Comparison of ENCODE assay signal across 19 cellular contexts in genomic region chr17:49005140-49005539, GRCh38. TPM values are rescaled to one million over a fixed set of nuclear protein-coding genes. Genes with fewer than 3 reads are reported as not detected.
DNase-seq lines count a peak whose midpoint lies in the region; ATAC-seq and TF ChIP-seq lines count a peak whose summit lies in the region.
"Had no signal": no experiment of that assay in that cellular context is flagged by ENCODE, and none has a peak within 500 bp of the region (broad histone marks: within the 10 kb centered on the region; RNA-seq: fewer than 3 reads in every experiment).

No MANE protein-coding gene starts in this region.

- WGBS in IMR-90 (ENCODE audit: extremely low coverage in 2 of 2, insufficient read length in 1 of 2), 2 experiments = 100% methylated on average over 2 of the region's 2 CpGs; no CpG with 5 or more reads in 1 of the 2 experiments

- TF ChIP-seq RAD21 in IMR-90 (IDR thresholded peaks at IDR 0.05; ENCODE audit: low read length) = no peak

- no peak overlapping the region for H2AFZ ChIP-seq in IMR-90 (replicated peaks; ENCODE audit: low read length, poor library complexity)

- no peak overlapping the region for H3K56ac ChIP-seq in IMR-90 (ENCODE audit: extremely low read depth, insufficient read depth, low read length)

- H3K27ac Mint-ChIP-seq in chondrocyte (ENCODE audit: unreplicated experiment) = peak overlapping the region; percentile 42
- H3K27ac Mint-ChIP-seq in mesothelial cell of epicardium = peak overlapping the region; percentile 54
- H3K27ac Mint-ChIP-seq: CD8-positive, alpha-beta T cell had no signal

- H3K27me3 Mint-ChIP-seq in chondrocyte (ENCODE audit: low read depth) (no peaks in the 10 kb centered on the region), mesothelial cell of epicardium (ENCODE audit: low read depth) (no peaks in the 10 kb centered on the region)

- H3K36me3 ChIP-seq in IMR-90 (ENCODE audit: control insufficient read depth, insufficient read depth, low read length) (peaks cover 2% of the 10 kb centered on the region), vagina (no peaks in the 10 kb centered on the region)
- H3K36me3 ChIP-seq: BLaER1 had no signal

- TF ChIP-seq CTCF in IMR-90 (conservative IDR thresholded peaks at IDR 0.05; ENCODE audit: low read depth, low read length) (no peak), chondrocyte (IDR thresholded peaks at IDR 0.05) (no peak), mesothelial cell of epicardium (IDR thresholded peaks at IDR 0.05; ENCODE audit: unreplicated experiment) (no peak), vagina (IDR thresholded peaks at IDR 0.05) (no peak)

- peak overlapping the region; percentile 58; the same call in 1 of the 2 replicates for H3K23ac ChIP-seq in IMR-90 (ENCODE audit: low read depth, low read length)

- H3K9me3 Mint-ChIP-seq in chondrocyte (ENCODE audit: low read depth) = no peaks in the 10 kb centered on the region
- no peaks in the 10 kb centered on the region for H3K9me3 Mint-ChIP-seq in mesothelial cell of epicardium
- H3K9me3 Mint-ChIP-seq: CD8-positive, alpha-beta T cell had no signal

- H3K36me3 Mint-ChIP-seq in chondrocyte (ENCODE audit: low read depth) (peaks cover 5% of the 10 kb centered on the region), mesothelial cell of epicardium (peaks cover 8% of the 10 kb centered on the region)
- H3K36me3 Mint-ChIP-seq: CD8-positive, alpha-beta T cell had no signal

- H3K4me1 Mint-ChIP-seq in chondrocyte (ENCODE audit: low read depth) (peaks cover 83% of the 10 kb centered on the region), mesothelial cell of epicardium (peaks cover 68% of the 10 kb centered on the region)

- DNase-seq in IMR-90 = no peak
- no peak for DNase-seq in chondrocyte (ENCODE audit: low spot score)
- no peak for DNase-seq in mesothelial cell of epicardium (ENCODE audit: low spot score in 2 of 2, unreplicated experiment in 2 of 2)
- peak; percentile 13 to 19 for DNase-seq in vagina (ENCODE audit: extremely low spot score in 2 of 2)
- DNase-seq in AG20443 (ENCODE audit: low spot score) = no peak
- DNase-seq in GM03348 (ENCODE audit: low spot score) = no peak
- no peak for DNase-seq in LoVo (ENCODE audit: low spot score)
- DNase-seq: CD8-positive, alpha-beta T cell; DMS79 treated with DMSO at 0.1 percent for 48 hours; GOT3; Kasumi-1; NCI-H1105 treated with DMSO at 0.1 percent for 48 hours; NCI-H1694 treated with DMSO at 0.1 percent for 48 hours; NCI-H2107; NCI-H2227 treated with DMSO at 0.1 percent for 48 hours; NCI-H524 had no signal

- intact Hi-C loops in IMR-90 (cut with micrococcal nuclease) (no loop called here), vagina (cut with DNase I) (loop anchor here (10.0 kb wide), 1 partner anchor 260 kb away; no protein-coding TSS in a partner anchor)

- peaks cover 14 to 50% of the 10 kb centered on the region in 2 experiments; a peak in 3 of 4 replicates for H3K79me1 ChIP-seq in IMR-90 (ENCODE audit: low read depth in 1 of 2, low read length in 2 of 2)

- H3K4me1 ChIP-seq in IMR-90 (ENCODE audit: control insufficient read depth, insufficient read depth, low read length) = peaks cover 6% of the 10 kb centered on the region
- no peaks in the 10 kb centered on the region for H3K4me1 ChIP-seq in vagina
- H3K4me1 ChIP-seq: BLaER1 had no signal

- H2AK5ac ChIP-seq in IMR-90 (ENCODE audit: low read depth, low read length) = no peak overlapping the region

- POLR2A ChIA-PET in IMR-90 (lab: Charles Lee; ENCODE audit: unreplicated experiment) = interaction anchor here (0.5 kb wide), 1 partner anchor 57 kb away, joined by 4 read pairs; no protein-coding TSS in a partner anchor

- no peak overlapping the region for H2BK20ac ChIP-seq in IMR-90 (ENCODE audit: low read depth, low read length)

- H3K9me1 ChIP-seq in IMR-90 (ENCODE audit: insufficient read depth, low read length) = peaks cover 13% of the 10 kb centered on the region

- no peak overlapping the region for H3K14ac ChIP-seq in IMR-90 (replicated peaks; ENCODE audit: low read depth, low read length)

- no peak overlapping the region for H2BK120ac ChIP-seq in IMR-90 (ENCODE audit: low read depth, low read length)

- no peak for ATAC-seq in IMR-90 (ENCODE audit: low read depth)
- ATAC-seq: CD8-positive, alpha-beta T cell; Panc1 had no signal

- H2BK5ac ChIP-seq in IMR-90 (ENCODE audit: low read depth, low read length, poor library complexity, severe bottlenecking) = no peak overlapping the region

- H3K4me2 ChIP-seq in IMR-90 (ENCODE audit: low read depth, low read length) = no peak overlapping the region
- H3K4me2 ChIP-seq: BLaER1 had no signal

- H3K4me3 ChIP-seq in IMR-90 (ENCODE audit: insufficient read depth, low read depth, low read length) (no peak overlapping the region), vagina (no peak overlapping the region)
- H3K4me3 ChIP-seq: BLaER1 had no signal

- no peaks in the 10 kb centered on the region for H3K27me3 ChIP-seq in IMR-90 (ENCODE audit: control insufficient read depth, insufficient read depth, low read length)
- H3K27me3 ChIP-seq in vagina = peaks cover 4% of the 10 kb centered on the region

- CTCF ChIA-PET in IMR-90 (lab: Yijun Ruan, JAX) = no interaction called here

- BruUV-seq in IMR-90 (replicated peaks; lab: Mats Ljungman, UMichigan) = no TSS peak

- in situ Hi-C loops in IMR-90 (cut with MboI; ENCODE audit: low sequenced_read_pairs) = no loop called here

- no peak overlapping the region for H2BK15ac ChIP-seq in IMR-90 (ENCODE audit: low read depth, low read length)

- no peak overlapping the region for H3K4ac ChIP-seq in IMR-90 (ENCODE audit: low read depth, low read length)

- H3K4me3 Mint-ChIP-seq in chondrocyte (ENCODE audit: unreplicated experiment) (no peak overlapping the region), mesothelial cell of epicardium (no peak overlapping the region)
- H3K4me3 Mint-ChIP-seq: CD8-positive, alpha-beta T cell had no signal

- no peak for TF ChIP-seq POLR2A in IMR-90 (IDR thresholded peaks at IDR 0.05; ENCODE audit: low read depth, low read length)
- no peak for TF ChIP-seq POLR2A in vagina (IDR thresholded peaks at IDR 0.05)

- no peak overlapping the region for H4K91ac ChIP-seq in IMR-90 (ENCODE audit: insufficient read depth, low read depth, low read length)

- no peak overlapping the region for H4K5ac ChIP-seq in IMR-90 (ENCODE audit: low read depth, low read length)

- dilution Hi-C loops in IMR-90 (cut with HindIII; ENCODE audit: low sequenced_read_pairs, unreplicated experiment) = no loop called here

- H3K9me3 ChIP-seq in IMR-90 (ENCODE audit: control insufficient read depth, insufficient read depth, low read length) (no peaks in the 10 kb centered on the region), vagina (no peaks in the 10 kb centered on the region)
- H3K9me3 ChIP-seq: BLaER1 had no signal

- peaks cover 59% of the 10 kb centered on the region for H4K20me1 ChIP-seq in IMR-90 (ENCODE audit: insufficient read depth, low read length)

- H2AK9ac ChIP-seq in IMR-90 (replicated peaks; ENCODE audit: low read depth, low read length, poor library complexity) = no peak overlapping the region

- no peak overlapping the region for H3K18ac ChIP-seq in IMR-90 (ENCODE audit: low read depth, low read length)

- no peak overlapping the region for H3K9ac ChIP-seq in IMR-90 (ENCODE audit: low read depth, low read length)
- H3K9ac ChIP-seq: BLaER1 had no signal

- H3K27ac ChIP-seq in IMR-90 (ENCODE audit: insufficient read depth, low read length) (no peak overlapping the region), vagina (no peak overlapping the region)
- H3K27ac ChIP-seq: BLaER1 had no signal

- no peak overlapping the region for H4K8ac ChIP-seq in IMR-90 (ENCODE audit: low read depth in 2 of 2, low read length in 2 of 2)

TF ChIP-seq in IMR-90, 13 proteins besides CTCF, POLR2A, EP300 and RAD21:
- TF ChIP-seq CEBPB (IDR thresholded peaks at IDR 0.05; ENCODE audit: low read depth, low read length) (peak; percentile 49), MAZ (IDR thresholded peaks at IDR 0.05; ENCODE audit: borderline replicate concordance, low read depth, low read length) (no peak)

RNA-seq across cellular contexts. Expression of gene IGF2BP1, which starts 8.0 kb away (rescaled TPM):
- 10.2 and 11.9 TPM in 2 replicates for total RNA-seq in IMR-90 (2012; rRNA removed)
- 12.2 and 13.1 TPM in 2 replicates for polyA plus RNA-seq in IMR-90 (2012; rRNA removed)
- 9.1 and 9.2 TPM in 2 replicates for polyA plus RNA-seq in IMR-90 (2012; cell fraction: cytosol; rRNA removed)
- polyA plus RNA-seq in IMR-90 (2012; cell fraction: nucleus; rRNA removed; ENCODE audit: low replicate concordance) = 23.6 and 36.0 TPM in 2 replicates
- total RNA-seq in chondrocyte = 47.1 to 60.0 TPM (median 57.6 TPM) in 3 replicates
- total RNA-seq in mesothelial cell of epicardium = 225 to 227 TPM (median 227 TPM) in 3 replicates
- total RNA-seq in vagina = not detected
- total RNA-seq: CD8-positive, alpha-beta T cell had no signal

RNA-seq across cellular contexts. Expression of gene GIP, which starts 36.7 kb away (rescaled TPM):
- not detected in 2 replicates for total RNA-seq in IMR-90 (2012; rRNA removed)
- polyA plus RNA-seq in IMR-90 (2012; rRNA removed) = 0.44 TPM in 1 of 2 replicates, not detected in the other
- 0.12 TPM in 1 of 2 replicates, not detected in the other for polyA plus RNA-seq in IMR-90 (2012; cell fraction: cytosol; rRNA removed)
- not detected in 2 replicates for polyA plus RNA-seq in IMR-90 (2012; cell fraction: nucleus; rRNA removed; ENCODE audit: low replicate concordance)
- not detected in 3 replicates for total RNA-seq in chondrocyte
- not detected in 3 replicates for total RNA-seq in mesothelial cell of epicardium
- not detected for total RNA-seq in vagina
- total RNA-seq: CD8-positive, alpha-beta T cell; SK-MEL-5 had no signal

Comparison
In these comparisons a context has a peak if more than half of its experiments do, and no peak if none do; other contexts are left out.
1. DNase-seq: peak in vagina (2 of 2); none in IMR-90 (single experiment), chondrocyte (single experiment), mesothelial cell of epicardium (0 of 2), AG20443 (single experiment), GM03348 (single experiment) and LoVo (single experiment).
2. RNA of gene IGF2BP1, which starts 8.0 kb away (total RNA-seq): 225 to 227 TPM in mesothelial cell of epicardium, 47.1 to 60.0 TPM in chondrocyte and 10.2 to 11.9 TPM in IMR-90; not detected in vagina (single experiment); every median in the first group is over 10 times any median in the second.